8 cellular contexts compared by ENCODE assay signal in the genomic region with DNA sequence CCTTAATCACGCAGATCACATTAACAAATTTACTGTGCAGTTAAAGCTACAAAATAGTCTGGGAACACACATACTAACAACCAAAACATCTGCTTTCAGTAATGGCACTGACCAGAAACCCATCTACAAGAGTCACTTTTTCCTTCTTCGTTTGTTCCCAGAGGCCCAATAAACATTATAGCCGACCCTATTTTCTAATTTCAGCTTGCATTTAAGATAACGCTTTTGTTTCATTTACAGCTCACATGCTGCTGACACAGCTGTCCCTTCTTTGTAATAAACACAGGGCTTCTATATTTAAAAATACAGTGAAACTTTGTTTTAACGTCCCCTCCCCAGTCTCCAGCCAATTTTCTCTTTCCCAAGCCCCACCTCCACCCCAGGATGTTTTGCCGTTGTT. TPM values are rescaled to one million over a fixed set of nuclear protein-coding genes. Genes with fewer than 3 reads are reported as not detected.
DNase-seq lines count a peak whose midpoint lies in the region; ATAC-seq and TF ChIP-seq lines count a peak whose summit lies in the region.

No MANE protein-coding gene starts in this region.

- H3K27me3 ChIP-seq in right atrium auricular region: no peaks in the 10 kb centered on the region

- CTCF ChIA-PET in WTC11 (lab: Charles Lee): interaction anchor here (1.3 kb wide), 1 partner anchor 40 kb away, joined by 3 read pairs; a partner anchor contains a TSS

- peak overlapping the region; percentile 94 for H3K27ac Mint-ChIP-seq in WTC11
- peak overlapping the region; percentile 91 for H3K27ac Mint-ChIP-seq in glutamatergic neuron (ENCODE audit: unreplicated experiment)

- POLR2A ChIA-PET in WTC11 (lab: Charles Lee): no interaction called here

- H3K27me3 Mint-ChIP-seq in WTC11 (ENCODE audit: low read depth) (no peaks in the 10 kb centered on the region), glutamatergic neuron (ENCODE audit: unreplicated experiment) (peaks cover 21% of the 10 kb centered on the region)

- H3K9me3 ChIP-seq in right atrium auricular region: no peaks in the 10 kb centered on the region

- ATAC-seq in left cardiac atrium (no peak), WTC11 (no peak), GM21381 (IDR thresholded peaks at IDR 0.05; ENCODE audit: unreplicated experiment) (no peak)

- no peaks in the 10 kb centered on the region for H3K9me3 Mint-ChIP-seq in WTC11
- peaks cover 29% of the 10 kb centered on the region for H3K9me3 Mint-ChIP-seq in glutamatergic neuron (ENCODE audit: unreplicated experiment)

- intact Hi-C loops in left cardiac atrium (cut with DNase I): loop anchor here in 1 of 2 donors (5.0 kb wide), 2 partner anchors 77 to 272 kb away; a partner anchor contains a TSS

- H3K4me1 Mint-ChIP-seq in WTC11 (peaks cover 42% of the 10 kb centered on the region), glutamatergic neuron (ENCODE audit: low read depth, unreplicated experiment) (peaks cover 12% of the 10 kb centered on the region)

- peak overlapping the region; percentile 98 for H3K27ac ChIP-seq in right atrium auricular region
- peak overlapping the region; percentile 83 to 99 (median 95) for H3K27ac ChIP-seq in skin epidermis

- H3K36me3 Mint-ChIP-seq in WTC11: no peaks in the 10 kb centered on the region
- H3K36me3 Mint-ChIP-seq in glutamatergic neuron (ENCODE audit: unreplicated experiment): no peaks in the 10 kb centered on the region

- H3K4me1 ChIP-seq in right atrium auricular region: peaks cover 0 to 66% of the 10 kb centered on the region in 2 donors

- TF ChIP-seq CTCF in right atrium auricular region (IDR thresholded peaks at IDR 0.05) (no peak), WTC11 (IDR thresholded peaks at IDR 0.05) (no peak), glutamatergic neuron (IDR thresholded peaks at IDR 0.05; ENCODE audit: partially characterized antibody, unreplicated experiment) (no peak), GM13977 (IDR thresholded peaks at IDR 0.05; ENCODE audit: extremely low read depth, insufficient read depth, missing control alignments) (no peak)

- H3K4me3 Mint-ChIP-seq in WTC11 (peak overlapping the region; percentile 97), glutamatergic neuron (ENCODE audit: unreplicated experiment) (peak overlapping the region; percentile 98)

- H3K36me3 ChIP-seq in right atrium auricular region: no peaks in the 10 kb centered on the region

- in situ Hi-C loops in GM13977 (cut with MboI; ENCODE audit: low pct_unique_long_range_greater_than_20kb, low sequenced_read_pairs, unreplicated experiment): no loop called here

- peak overlapping the region; percentile 66 to 77 for H3K4me3 ChIP-seq in right atrium auricular region
- H3K4me3 ChIP-seq in skin epidermis: peak overlapping the region; percentile 50 to 92 (median 60)

- DNase-seq in right atrium auricular region (ENCODE audit: low spot score): no peak
- DNase-seq in left cardiac atrium: no peak
- no peak for DNase-seq in WTC11 (ENCODE audit: low spot score)
- no peak for DNase-seq in glutamatergic neuron
- no peak for DNase-seq in NCI-H524 treated with DMSO at 0.1 percent for 48 hours (lab: John Stamatoyannopoulos, UW)
- no peak for DNase-seq in GM13977 (ENCODE audit: low spot score)

TF ChIP-seq in WTC11, 78 proteins besides CTCF, POLR2A, EP300 and RAD21:
- no peak for TF ChIP-seq KAT7 (CRISPR knock-in tag; IDR thresholded peaks at IDR 0.05; ENCODE audit: borderline replicate concordance)
- TF ChIP-seq FOXP1 (CRISPR knock-in tag; IDR thresholded peaks at IDR 0.05; ENCODE audit: borderline replicate concordance): no peak
- no peak for TF ChIP-seq NFYB (CRISPR knock-in tag; conservative IDR thresholded peaks at IDR 0.05; ENCODE audit: low read depth)
- TF ChIP-seq, protein P1, sequence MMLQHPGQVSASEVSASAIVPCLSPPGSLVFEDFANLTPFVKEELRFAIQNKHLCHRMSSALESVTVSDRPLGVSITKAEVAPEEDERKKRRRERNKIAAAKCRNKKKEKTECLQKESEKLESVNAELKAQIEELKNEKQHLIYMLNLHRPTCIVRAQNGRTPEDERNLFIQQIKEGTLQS (CRISPR knock-in tag; conservative IDR thresholded peaks at IDR 0.05): no peak
- TF ChIP-seq ZNF416 (CRISPR knock-in tag; IDR thresholded peaks at IDR 0.05): no peak

RNA-seq across cellular contexts. Expression of a gene that starts 1.8 kb away (rescaled TPM):
- 10 to 100 TPM; 14.0 to 18.0 TPM for total RNA-seq in right atrium auricular region
- 10 to 100 TPM; 14.3 to 15.8 TPM for total RNA-seq in left cardiac atrium
- total RNA-seq in WTC11 (2021): 9.6 to 10.5 TPM (median 10.2 TPM) in 3 replicates
- 8.9 TPM for total RNA-seq in glutamatergic neuron (ENCODE audit: unreplicated experiment)

RNA-seq across cellular contexts. Expression of a gene that starts 40.4 kb away (rescaled TPM):
- 10 to 100 TPM; 39.1 to 54.2 TPM for total RNA-seq in right atrium auricular region
- total RNA-seq in left cardiac atrium: 10 to 100 TPM; 40.1 to 50.7 TPM
- 17.4 to 19.3 TPM (median 18.7 TPM) in 3 replicates for total RNA-seq in WTC11 (2021)
- total RNA-seq in glutamatergic neuron (ENCODE audit: unreplicated experiment): 9.8 TPM
